27 cellular contexts compared by ENCODE assay signal in genomic region chr15:45337224-45337623, GRCh38.
"Had no signal": no experiment of that assay in that cellular context is flagged by ENCODE, and none has a peak within 500 bp of the region (broad histone marks: within the 10 kb centered on the region; RNA-seq: fewer than 3 reads in every experiment).

No MANE protein-coding gene starts in this region.

- H3K4me3 Mint-ChIP-seq: IgD-negative memory B cell, T-cell had no signal

- ATAC-seq: K562, Right ventricle myocardium inferior, SK-N-SH treated with all-trans-retinoic acid at 6 μM for 48 hours, T-cell had no signal

- H3K27me3 ChIP-seq: Peyer's patch, SJCRH30 had no signal

- H3K27ac ChIP-seq: HL-60, KMS-11, PC-9, Peyer's patch, SJCRH30 had no signal

- H3K4me3 ChIP-seq: K562, PC-9, Peyer's patch, SJCRH30 had no signal

- H3K27ac Mint-ChIP-seq: IgD-negative memory B cell, T-cell had no signal

- H3K36me3 Mint-ChIP-seq: IgD-negative memory B cell, T-cell had no signal

- H3K9me3 Mint-ChIP-seq: IgD-negative memory B cell had no signal

- H3K4me1 Mint-ChIP-seq: IgD-negative memory B cell had no signal

- H3K27me3 Mint-ChIP-seq: IgD-negative memory B cell had no signal

- H2AFZ ChIP-seq: PC-9 had no signal

- H3K36me3 ChIP-seq: Peyer's patch, SJCRH30 had no signal

- H3K4me2 ChIP-seq: KMS-11, PC-9 had no signal

- DNase-seq: Kasumi-1, MM.1S, NCI-H1048, NCI-H1105, NCI-H1417, NCI-H1436 treated with DMSO at 0.1 percent for 48 hours, NCI-H1694, NCI-H187 treated with DMSO at 0.1 percent for 48 hours, NCI-H2029 treated with DMSO at 0.1 percent for 48 hours, NCI-H2107, NCI-H2227 treated with DMSO at 0.1 percent for 48 hours, NCI-H524, NCI-H69, NCI-H774, OCI-M1, PC-9, Peyer's patch, SHP77 treated with DMSO at 0.1 percent for 48 hours, SJCRH30, SW 1271, T-cell had no signal
